Comparison of ENCODE assay signal across 16 cellular contexts in genomic region chr14:101191882-101192660, GRCh38.
"Had no signal": no experiment of that assay in that cellular context is flagged by ENCODE, and none has a peak within 500 bp of the region (broad histone marks: within the 10 kb centered on the region; RNA-seq: fewer than 3 reads in every experiment).

No MANE protein-coding gene starts in this region.

- H3K9me3 ChIP-seq: gastroesophageal sphincter, neutrophil, upper lobe of left lung had no signal

- ATAC-seq: activated T-cell treated with anti-CD3 and anti-CD28 coated beads, Interleukin-2, amount 50 U/mL, for 72 hours; gastroesophageal sphincter; SK-N-SH treated with all-trans-retinoic acid at 6 μM for 48 hours had no signal

- H3K36me3 ChIP-seq: brain microvascular endothelial cell, gastroesophageal sphincter, neutrophil, upper lobe of left lung had no signal

- DNase-seq: activated CD4-positive, alpha-beta T cell treated with anti-CD3 and anti-CD28 coated beads for 1 hour; activated CD4-positive, alpha-beta T cell treated with anti-CD3 and anti-CD28 coated beads, Interleukin-2, amount 50 U/mL, for 4 hours; activated T-cell treated with anti-CD3 and anti-CD28 coated beads, Interleukin-2, amount 50 U/mL, for 72 hours; anterior cingulate cortex; brain microvascular endothelial cell; erythroblast; mammary epithelial cell; naive B cell; small intestine; stimulated activated CD4-positive, alpha-beta T cell treated with anti-CD3 and anti-CD28 coated beads, Interleukin-4, amount 100 ng/mL, for 24 hours; stimulated activated naive CD4-positive, alpha-beta T cell treated with Interleukin-2 at 50 U/mL for 16 hours; upper lobe of left lung had no signal

- H3K27ac ChIP-seq: brain microvascular endothelial cell, gastroesophageal sphincter, neutrophil, upper lobe of left lung, VCaP had no signal

- H3K27me3 ChIP-seq: brain microvascular endothelial cell, gastroesophageal sphincter, neutrophil, upper lobe of left lung had no signal

- H3K4me1 ChIP-seq: upper lobe of left lung had no signal

- H3K4me3 ChIP-seq: gastroesophageal sphincter, upper lobe of left lung had no signal
